In genomic region chr12:72241552-72241951, GRCh38 we compare ENCODE assay signal across 41 cellular contexts. TPM values are rescaled to one million over a fixed set of nuclear protein-coding genes. Genes with fewer than 3 reads are reported as not detected.
"Had no signal": no experiment of that assay in that cellular context is flagged by ENCODE, and none has a peak within 500 bp of the region (broad histone marks: within the 10 kb centered on the region; RNA-seq: fewer than 3 reads in every experiment).

No MANE protein-coding gene starts in this region.

- H2AFZ ChIP-seq: PC-9 had no signal

- DNase-seq: activated B cell treated with CpG ODN at 0.5 μM for 24 hours; activated CD4-positive, alpha-beta T cell treated with anti-CD3 and anti-CD28 coated beads for 4 hours; activated CD4-positive, alpha-beta T cell treated with anti-CD3 and anti-CD28 coated beads, Interleukin-2, amount 50 U/mL, for 4 hours; activated CD4-positive, CD25-positive, alpha-beta regulatory T cell treated with anti-CD3 and anti-CD28 coated beads, Interleukin-2, amount 50 U/mL, for 72 hours; activated CD8-positive, alpha-beta T cell treated with anti-CD3 and anti-CD28 coated beads for 36 hours; activated effector memory CD4-positive, alpha-beta T cell treated with anti-CD3 and anti-CD28 coated beads, Interleukin-2, amount 50 U/mL, for 16 hours; activated naive CD4-positive, alpha-beta T cell; activated naive CD4-positive, alpha-beta T cell treated with anti-CD3 and anti-CD28 coated beads, Interleukin-2, amount 50 U/mL, for 16 hours; activated naive CD8-positive, alpha-beta T cell treated with anti-CD3 and anti-CD28 coated beads for 36 hours; activated T-cell treated with anti-CD3 and anti-CD28 coated beads, Interleukin-2, amount 50 U/mL, for 1 hour; activated T-cell treated with anti-CD3 and anti-CD28 coated beads, Interleukin-2, amount 50 U/mL, for 72 hours; amniotic stem cell; aorta; brain microvascular endothelial cell; central memory CD4-positive, alpha-beta T cell; NCI-H1092 treated with DMSO at 0.1 percent for 48 hours; NCI-H1436; NCI-H1694; NCI-H2029; NCI-H2171 treated with DMSO at 0.1 percent for 48 hours; NCI-H2227 treated with DMSO at 0.1 percent for 48 hours; NCI-H446; NCI-H524 treated with DMSO at 0.1 percent for 48 hours; NCI-H82; NK-92 treated with Interleukin-12 subunit alpha and Interleukin-12 subunit beta, amount 100 ng/mL, for 24 hours; PC-9; SIG-M5; T-cell; T-helper 17 cell had no signal

- H3K4me2 ChIP-seq: KMS-11, PC-9 had no signal

- H3K36me3 ChIP-seq: brain microvascular endothelial cell had no signal

- H3K4me3 ChIP-seq: PC-9 had no signal

- H3K27ac ChIP-seq: brain microvascular endothelial cell, KMS-11, PC-9, RWPE1, VCaP had no signal

- ATAC-seq: activated CD8-positive, alpha-beta T cell treated with anti-CD3 and anti-CD28 coated beads for 36 hours; activated T-cell treated with anti-CD3 and anti-CD28 coated beads, Interleukin-2, amount 50 U/mL, for 72 hours; activated T-helper 17 cell treated with anti-CD3 and anti-CD28 coated beads, Interleukin-2, amount 50 U/mL, for 72 hours; Right ventricle myocardium inferior; SK-N-SH treated with all-trans-retinoic acid at 6 μM for 48 hours; T-cell; T-helper 17 cell had no signal

- H3K27me3 ChIP-seq: brain microvascular endothelial cell had no signal

- H3K9ac ChIP-seq: KMS-11 had no signal

- FAIRE-seq: colon, RCC 7860 had no signal

RNA-seq across cellular contexts. Expression of gene TRHDE, which starts 30.6 kb away (rescaled TPM):
- total RNA-seq: activated B cell treated with CpG ODN at 0.5 μM for 24 hours; activated CD8-positive, alpha-beta memory T cell treated with anti-CD3 and anti-CD28 coated beads for 36 hours; activated CD8-positive, alpha-beta T cell treated with anti-CD3 and anti-CD28 coated beads for 36 hours; activated naive CD8-positive, alpha-beta T cell treated with anti-CD3 and anti-CD28 coated beads for 36 hours; activated T-cell treated with anti-CD3 and anti-CD28 coated beads, Interleukin-2, amount 50 U/mL, for 72 hours; activated T-helper 17 cell treated with anti-CD3 and anti-CD28 coated beads, Interleukin-2, amount 50 U/mL, for 72 hours; LHCN-M2; OCI-LY7; SK-MEL-5 had no signal
